Comparison of ENCODE assay signal across 3 cellular contexts in genomic region chr7:2673212-2673611, GRCh38. TPM values are rescaled to one million over a fixed set of nuclear protein-coding genes. Genes with fewer than 3 reads are reported as not detected.
"Had no signal": no experiment of that assay in that cellular context is flagged by ENCODE, and none has a peak within 500 bp of the region (broad histone marks: within the 10 kb centered on the region; RNA-seq: fewer than 3 reads in every experiment).

No MANE protein-coding gene starts in this region.

RNA-seq across cellular contexts. Expression of gene AMZ1, which starts 14.8 kb away (rescaled TPM):
- total RNA-seq: foreskin keratinocyte, hepatocyte, lung microvascular endothelial cell had no signal
- polyA plus RNA-seq: foreskin keratinocyte had no signal
